In genomic region chr18:23994361-23994902, GRCh38 we compare ENCODE assay signal across 8 cellular contexts. TPM values are rescaled to one million over a fixed set of nuclear protein-coding genes. Genes with fewer than 3 reads are reported as not detected.
A peak's percentile ranks its signal among the peaks of the same experiment; 100 is the strongest.
DNase-seq lines count a peak whose midpoint lies in the region; ATAC-seq and TF ChIP-seq lines count a peak whose summit lies in the region.

No MANE protein-coding gene starts in this region.

- peaks cover 5% of the 10 kb centered on the region for H3K36me3 Mint-ChIP-seq in activated CD8-positive, alpha-beta memory T cell treated with anti-CD3 and anti-CD28 coated beads, Interleukin-2, amount 10 ng/mL, durations not matched to agents 7 days and 5 days

- H3K4me1 ChIP-seq in foreskin keratinocyte: peaks cover 22% of the 10 kb centered on the region

- H3K4me1 Mint-ChIP-seq in activated CD8-positive, alpha-beta memory T cell treated with anti-CD3 and anti-CD28 coated beads, Interleukin-2, amount 10 ng/mL, durations not matched to agents 7 days and 5 days: peaks cover 56% of the 10 kb centered on the region

- peak overlapping the region; percentile 68 for H3K27ac Mint-ChIP-seq in activated CD8-positive, alpha-beta memory T cell treated with anti-CD3 and anti-CD28 coated beads, Interleukin-2, amount 10 ng/mL, durations not matched to agents 7 days and 5 days

- no peaks in the 10 kb centered on the region for H3K27me3 Mint-ChIP-seq in activated CD8-positive, alpha-beta memory T cell treated with anti-CD3 and anti-CD28 coated beads, Interleukin-2, amount 10 ng/mL, durations not matched to agents 7 days and 5 days

- peaks cover 4% of the 10 kb centered on the region for H3K27me3 ChIP-seq in foreskin keratinocyte

- ATAC-seq in activated CD8-positive, alpha-beta memory T cell treated with anti-CD3 and anti-CD28 coated beads, Interleukin-2, amount 10 ng/mL, durations not matched to agents 7 days and 5 days: no peak
- ATAC-seq in foreskin keratinocyte (peak; percentile 84), GM18909 (IDR thresholded peaks at IDR 0.05; ENCODE audit: poor library complexity, unreplicated experiment) (no peak), HG03457 (IDR thresholded peaks at IDR 0.05; ENCODE audit: unreplicated experiment) (no peak)

- CTCF ChIA-PET in activated CD8-positive, alpha-beta memory T cell treated with anti-CD3 and anti-CD28 coated beads, Interleukin-2, amount 10 ng/mL, durations not matched to agents 7 days and 5 days (lab: Charles Lee): interaction anchor here (0.7 to 1.0 kb wide), 3 partner anchors 21 to 61 kb away, joined by 3 read pairs; no protein-coding TSS in a partner anchor

- peak overlapping the region; percentile 72 for H3K27ac ChIP-seq in foreskin keratinocyte

- no peak for DNase-seq in activated CD8-positive, alpha-beta memory T cell treated with anti-CD3 and anti-CD28 coated beads, Interleukin-2, amount 10 ng/mL, durations not matched to agents 7 days and 5 days
- DNase-seq in activated CD8-positive, alpha-beta memory T cell treated with anti-CD3 and anti-CD28 coated beads, Interleukin-2, amount 50 U/mL, for 48 hours: no peak
- DNase-seq in NCI-H1105 treated with DMSO at 0.1 percent for 48 hours (lab: John Stamatoyannopoulos, UW): peak; percentile 99
- peak; percentile 38 for DNase-seq in T-helper 22 cell (ENCODE audit: low read depth)
- DNase-seq in foreskin keratinocyte: peak; percentile 97 to 98
- DNase-seq in stromal cell of bone marrow (ENCODE audit: low read depth): peak; percentile 80

- H3K4me3 Mint-ChIP-seq in activated CD8-positive, alpha-beta memory T cell treated with anti-CD3 and anti-CD28 coated beads, Interleukin-2, amount 10 ng/mL, durations not matched to agents 7 days and 5 days: peak overlapping the region; percentile 57

- H3K9me3 Mint-ChIP-seq in activated CD8-positive, alpha-beta memory T cell treated with anti-CD3 and anti-CD28 coated beads, Interleukin-2, amount 10 ng/mL, durations not matched to agents 7 days and 5 days (ENCODE audit: low read depth): no peaks in the 10 kb centered on the region

- TF ChIP-seq CTCF in foreskin keratinocyte (conservative IDR thresholded peaks at IDR 0.05): no peak

RNA-seq across cellular contexts. Expression of gene TTC39C, which starts 20.1 kb away (rescaled TPM):
- 10 to 100 TPM; 59.0 to 69.7 TPM for total RNA-seq in activated CD8-positive, alpha-beta memory T cell treated with anti-CD3 and anti-CD28 coated beads, Interleukin-2, amount 10 ng/mL, durations not matched to agents 7 days and 5 days
- 15.9 and 16.9 TPM in 2 replicates for total RNA-seq in foreskin keratinocyte
- 13.3 and 16.0 TPM in 2 replicates for polyA plus RNA-seq in foreskin keratinocyte

Comparison
In these comparisons a context has a peak if more than half of its experiments do, and no peak if none do; other contexts are left out.
1. DNase-seq: peak in NCI-H1105 treated with DMSO at 0.1 percent for 48 hours (single experiment), T-helper 22 cell (single experiment), foreskin keratinocyte (2 of 2) and stromal cell of bone marrow (single experiment); none in activated CD8-positive, alpha-beta memory T cell treated with anti-CD3 and anti-CD28 coated beads, Interleukin-2, amount 10 ng/mL, durations not matched to agents 7 days and 5 days (single experiment) and activated CD8-positive, alpha-beta memory T cell treated with anti-CD3 and anti-CD28 coated beads, Interleukin-2, amount 50 U/mL, for 48 hours (single experiment).